In the genomic region with DNA sequence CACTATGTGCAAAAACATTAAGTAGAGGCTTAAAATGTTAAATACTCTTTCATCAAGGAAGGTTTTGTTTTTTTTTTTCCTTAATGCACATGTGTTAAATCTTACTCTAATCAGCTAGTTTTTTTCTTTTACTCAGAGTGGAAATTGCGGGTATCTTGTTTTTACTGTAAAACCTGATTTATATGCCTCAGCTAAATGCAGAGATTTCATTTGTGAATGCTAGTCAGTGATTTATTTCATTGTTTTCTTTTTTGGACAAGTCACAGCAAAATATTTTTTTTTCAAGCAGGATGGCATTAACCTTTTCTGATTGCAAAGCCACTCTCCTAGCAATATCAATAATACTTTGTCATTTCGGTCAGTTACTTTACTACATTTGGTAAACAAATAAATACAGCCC, we compare ENCODE assay signal across 27 cellular contexts.
"Had no signal": no experiment of that assay in that cellular context is flagged by ENCODE, and none has a peak within 500 bp of the region (broad histone marks: within the 10 kb centered on the region; RNA-seq: fewer than 3 reads in every experiment).

No MANE protein-coding gene starts in this region.

- H3K4me3 ChIP-seq: body of pancreas, coronary artery, dorsolateral prefrontal cortex, heart left ventricle, left ventricle myocardium inferior, mucosa of descending colon, ovary, prostate gland, smooth muscle cell, stomach, thyroid gland, upper lobe of left lung, vagina had no signal

- H3K27me3 Mint-ChIP-seq: activated CD4-positive, alpha-beta T cell treated with anti-CD3 and anti-CD28 coated beads for 36 hours; activated CD8-positive, alpha-beta memory T cell treated with anti-CD3 and anti-CD28 coated beads, Interleukin-2, amount 10 ng/mL, durations not matched to agents 7 days and 5 days; natural killer cell treated with Interleukin-12 subunit alpha and Interleukin-12 subunit beta and Interleukin-15 and Interleukin-18, amount 100 ng/mL, for 72 hours; stimulated activated memory B cell treated with anti-CD40 and anti-IgM and Interleukin-4, amounts not matched to agents 10 μg/mL and 1 μg/mL and 100 μg/mL, for 72 hours; T-helper 17 cell had no signal

- H3K27ac ChIP-seq: body of pancreas, coronary artery, heart left ventricle, left ventricle myocardium inferior, ovary, prostate gland, stomach, thyroid gland, upper lobe of left lung, vagina had no signal

- H3K9me3 Mint-ChIP-seq: stimulated activated memory B cell treated with anti-CD40 and anti-IgM and Interleukin-4, amounts not matched to agents 10 μg/mL and 1 μg/mL and 100 μg/mL, for 72 hours had no signal

- H3K9me3 ChIP-seq: body of pancreas, heart left ventricle, left ventricle myocardium inferior, mucosa of descending colon, ovary, prostate gland, stomach, thyroid gland, upper lobe of left lung, vagina had no signal

- H3K27me3 ChIP-seq: body of pancreas, dorsolateral prefrontal cortex, heart left ventricle, ovary, stomach, thyroid gland, upper lobe of left lung, vagina had no signal

- H3K36me3 Mint-ChIP-seq: activated CD8-positive, alpha-beta memory T cell treated with anti-CD3 and anti-CD28 coated beads, Interleukin-2, amount 10 ng/mL, durations not matched to agents 7 days and 5 days; activated naive CD4-positive, alpha-beta T cell treated with anti-CD3 and anti-CD28 coated beads, Interleukin-2, amount 50 U/mL, for 72 hours; natural killer cell treated with Interleukin-12 subunit alpha and Interleukin-12 subunit beta and Interleukin-15 and Interleukin-18, amount 100 ng/mL, for 72 hours; stimulated activated memory B cell treated with anti-CD40 and anti-IgM and Interleukin-4, amounts not matched to agents 10 μg/mL and 1 μg/mL and 100 μg/mL, for 72 hours had no signal

- DNase-seq: activated CD4-positive, alpha-beta T cell treated with anti-CD3 and anti-CD28 coated beads for 36 hours; activated CD4-positive, CD25-positive, alpha-beta regulatory T cell; activated CD8-positive, alpha-beta memory T cell treated with anti-CD3 and anti-CD28 coated beads, Interleukin-2, amount 10 ng/mL, durations not matched to agents 7 days and 5 days; activated CD8-positive, alpha-beta T cell treated with anti-CD3 and anti-CD28 coated beads, Interleukin-2, amount 10 ng/mL, durations not matched to agents 7 days and 5 days; activated T-cell treated with anti-CD3 and anti-CD28 coated beads, Interleukin-2, amount 50 U/mL, for 48 hours; effector memory CD4-positive, alpha-beta T cell; ovary; stimulated activated CD4-positive, alpha-beta T cell treated with anti-CD3 and anti-CD28 coated beads, Interleukin-1b, Interleukin-23, amount 100 ng/mL, for 48 hours; stimulated activated CD4-positive, alpha-beta T cell treated with anti-CD3 and anti-CD28 coated beads, Interleukin-4, amount 100 ng/mL, for 4 hours; stimulated activated CD8-positive, alpha-beta memory T cell treated with anti-CD3 and anti-CD28 coated beads, Interleukin-4, amount 100 ng/mL, for 48 hours; T-helper 17 cell; upper lobe of left lung had no signal

- ATAC-seq: activated CD4-positive, alpha-beta T cell treated with anti-CD3 and anti-CD28 coated beads for 36 hours; activated CD8-positive, alpha-beta memory T cell treated with anti-CD3 and anti-CD28 coated beads, Interleukin-2, amount 10 ng/mL, durations not matched to agents 7 days and 5 days; activated CD8-positive, alpha-beta T cell treated with anti-CD3 and anti-CD28 coated beads, Interleukin-2, amount 10 ng/mL, durations not matched to agents 7 days and 5 days; activated naive CD4-positive, alpha-beta T cell treated with anti-CD3 and anti-CD28 coated beads, Interleukin-2, amount 50 U/mL, for 72 hours; mucosa of descending colon; natural killer cell treated with Interleukin-12 subunit alpha and Interleukin-12 subunit beta and Interleukin-15 and Interleukin-18, amount 100 ng/mL, for 72 hours; stimulated activated memory B cell treated with anti-CD40 and anti-IgM and Interleukin-4, amounts not matched to agents 10 μg/mL and 1 μg/mL and 100 μg/mL, for 72 hours; T-helper 17 cell had no signal

- H3K36me3 ChIP-seq: heart left ventricle, left ventricle myocardium inferior, ovary, prostate gland, stomach, thyroid gland, upper lobe of left lung, vagina had no signal

- H3K4me1 ChIP-seq: prostate gland, thyroid gland, vagina had no signal

- H3K4me3 Mint-ChIP-seq: activated CD4-positive, alpha-beta T cell treated with anti-CD3 and anti-CD28 coated beads for 36 hours; activated CD8-positive, alpha-beta memory T cell treated with anti-CD3 and anti-CD28 coated beads, Interleukin-2, amount 10 ng/mL, durations not matched to agents 7 days and 5 days; activated CD8-positive, alpha-beta T cell treated with anti-CD3 and anti-CD28 coated beads, Interleukin-2, amount 10 ng/mL, durations not matched to agents 7 days and 5 days; natural killer cell treated with Interleukin-12 subunit alpha and Interleukin-12 subunit beta and Interleukin-15 and Interleukin-18, amount 100 ng/mL, for 72 hours; stimulated activated memory B cell treated with anti-CD40 and anti-IgM and Interleukin-4, amounts not matched to agents 10 μg/mL and 1 μg/mL and 100 μg/mL, for 72 hours; T-helper 17 cell had no signal

- H3K4me1 Mint-ChIP-seq: activated CD4-positive, alpha-beta T cell treated with anti-CD3 and anti-CD28 coated beads for 36 hours; activated CD8-positive, alpha-beta memory T cell treated with anti-CD3 and anti-CD28 coated beads, Interleukin-2, amount 10 ng/mL, durations not matched to agents 7 days and 5 days; T-helper 17 cell had no signal

- H3K4me2 ChIP-seq: smooth muscle cell had no signal

- H3K27ac Mint-ChIP-seq: activated CD4-positive, alpha-beta T cell treated with anti-CD3 and anti-CD28 coated beads for 36 hours; activated CD8-positive, alpha-beta memory T cell treated with anti-CD3 and anti-CD28 coated beads, Interleukin-2, amount 10 ng/mL, durations not matched to agents 7 days and 5 days; activated CD8-positive, alpha-beta T cell treated with anti-CD3 and anti-CD28 coated beads, Interleukin-2, amount 10 ng/mL, durations not matched to agents 7 days and 5 days; activated naive CD4-positive, alpha-beta T cell treated with anti-CD3 and anti-CD28 coated beads, Interleukin-2, amount 50 U/mL, for 72 hours; activated T-helper 2 cell treated with anti-CD3 and anti-CD28 coated beads, Interferon-gamma antibody, Interleukin-2, Interleukin-4, amounts not matched to agents 10 μg/mL and 5 μg/mL and 100 μg/mL, durations not matched to agents 14 hours and 24 hours and 36 hours; natural killer cell treated with Interleukin-12 subunit alpha and Interleukin-12 subunit beta and Interleukin-15 and Interleukin-18, amount 100 ng/mL, for 72 hours; stimulated activated memory B cell treated with anti-CD40 and anti-IgM and Interleukin-4, amounts not matched to agents 10 μg/mL and 1 μg/mL and 100 μg/mL, for 72 hours; T-helper 17 cell had no signal
